Comparison of ENCODE assay signal across 8 cellular contexts in genomic region chr5:263275-263975, GRCh38. TPM values are rescaled to one million over a fixed set of nuclear protein-coding genes. Genes with fewer than 3 reads are reported as not detected.
A peak's percentile ranks its signal among the peaks of the same experiment; 100 is the strongest.
DNase-seq lines count a peak whose midpoint lies in the region; ATAC-seq, FAIRE-seq and TF ChIP-seq lines count a peak whose summit lies in the region.
"Not testable (repeated sequence)": the region's sequence is repeated elsewhere in the genome, so short reads cannot be mapped to it uniquely, and the experiment has no call there.

No MANE protein-coding gene starts in this region.

- CTCF ChIA-PET in AG04449 (lab: Yijun Ruan, JAX), result not testable (repeated sequence)

- not testable (repeated sequence) for H2AFZ ChIP-seq in mesenchymal stem cell (ENCODE audit: low read depth, low read length)

- DNase-seq in AG04449 (ENCODE audit: low read depth, low spot score) (peak; percentile 88), H54 (ENCODE audit: insufficient read length, low spot score) (peak; percentile 38), RCC 7860 (ENCODE audit: low spot score) (peak; percentile 83), amniotic epithelial cell (ENCODE audit: low read depth) (peak; percentile 97), epithelial cell of esophagus (ENCODE audit: low read depth) (peak; percentile 60), mesenchymal stem cell (peak; percentile 95)
- DNase-seq in heart right ventricle, result not testable (repeated sequence)

- H3K27ac ChIP-seq in heart right ventricle (peak overlapping the region in 9 of 10 donors; percentile 18 to 78 (median 52)), mesenchymal stem cell (ENCODE audit: low read length, poor library complexity, severe bottlenecking) (peak overlapping the region; percentile 77)

- H3K4me1 ChIP-seq in heart right ventricle (peaks cover 0 to 17% (median 5%) of the 10 kb centered on the region in 9 donors), mesenchymal stem cell (ENCODE audit: control insufficient read depth, insufficient read depth, low read depth, low read length) (peaks cover 11% of the 10 kb centered on the region), skeletal muscle satellite cell (ENCODE audit: control insufficient read depth, insufficient read depth, low read length) (peaks cover 34% of the 10 kb centered on the region)

- H4K91ac ChIP-seq in mesenchymal stem cell (ENCODE audit: low read length), result not testable (repeated sequence)

- not testable (repeated sequence) for TF ChIP-seq CTCF in AG04449 (IDR thresholded peaks at IDR 0.05; ENCODE audit: insufficient read depth, low read length, missing control alignments); epithelial cell of esophagus (IDR thresholded peaks at IDR 0.05; ENCODE audit: insufficient read depth, low read depth, low read length, missing control alignments); heart right ventricle (IDR thresholded peaks at IDR 0.05)

- H3K79me1 ChIP-seq in mesenchymal stem cell (replicated peaks; ENCODE audit: low read length, poor library complexity, severe bottlenecking), result not testable (repeated sequence)

- H3K36me3 ChIP-seq in heart right ventricle (peaks cover 0 to 48% (median 10%) of the 10 kb centered on the region in 9 donors), mesenchymal stem cell (ENCODE audit: control insufficient read depth in 1 of 2, insufficient read depth in 2 of 2, low read depth in 1 of 2, low read length in 2 of 2) (peaks cover 5 to 36% of the 10 kb centered on the region in 2 experiments), skeletal muscle satellite cell (ENCODE audit: insufficient read depth, low read length) (peaks cover 21% of the 10 kb centered on the region)

- not testable (repeated sequence) for H3K23ac ChIP-seq in mesenchymal stem cell (ENCODE audit: low read length in 2 of 2)

- intact Hi-C loops in heart right ventricle (cut with DNase I), result not testable (repeated sequence)

- H2BK12ac ChIP-seq in mesenchymal stem cell (ENCODE audit: low read length in 2 of 2), result not testable (repeated sequence)

- POLR2A ChIA-PET in AG04449 (lab: Yijun Ruan, JAX), result not testable (repeated sequence)

- H3K14ac ChIP-seq in mesenchymal stem cell (ENCODE audit: low read length in 2 of 2), result not testable (repeated sequence)

- 54 to 59% methylated on average over 9 of the region's 9 CpGs for WGBS in heart right ventricle, 2 donors
- 6% methylated on average over 8 of the region's 9 CpGs for WGBS in mesenchymal stem cell

- not testable (repeated sequence) for H3K4me3 ChIP-seq in AG04449 (ENCODE audit: low read depth, low read length); epithelial cell of esophagus (ENCODE audit: low read length); heart right ventricle; mesenchymal stem cell (ENCODE audit: insufficient read depth in 1 of 2, low read depth in 1 of 2, low read length in 2 of 2); skeletal muscle satellite cell (ENCODE audit: low read length)

- H3K9me3 ChIP-seq in heart right ventricle; mesenchymal stem cell (ENCODE audit: control insufficient read depth, low read length); skeletal muscle satellite cell (replicated peaks; ENCODE audit: low read length): not testable (repeated sequence)

- not testable (repeated sequence) for FAIRE-seq in H54 (lab: Jason Lieb, UNC)
- FAIRE-seq in RCC 7860 (lab: Jason Lieb, UNC), result peak; percentile 68

- H3K4me2 ChIP-seq in mesenchymal stem cell (ENCODE audit: low read length, poor library complexity, severe bottlenecking), result not testable (repeated sequence)
- H3K4me2 ChIP-seq in skeletal muscle satellite cell (ENCODE audit: low read length), result peak overlapping the region; percentile 28

- H2BK120ac ChIP-seq in mesenchymal stem cell (ENCODE audit: low read depth, low read length), result not testable (repeated sequence)

- H2BK15ac ChIP-seq in mesenchymal stem cell (ENCODE audit: low read depth, poor library complexity, severe bottlenecking), result not testable (repeated sequence)

- H3K9ac ChIP-seq in mesenchymal stem cell (ENCODE audit: low read length) (peak overlapping the region; percentile 65), skeletal muscle satellite cell (ENCODE audit: low read depth, low read length) (peak overlapping the region; percentile 67)

- not testable (repeated sequence) for H3K4ac ChIP-seq in mesenchymal stem cell (ENCODE audit: low read depth in 1 of 2, low read length in 2 of 2)

- peak; percentile 56 to 91 (median 86) for ATAC-seq in heart right ventricle

- H2BK5ac ChIP-seq in mesenchymal stem cell (ENCODE audit: low read depth, low read length, poor library complexity, severe bottlenecking), result not testable (repeated sequence)

- H4K8ac ChIP-seq in mesenchymal stem cell (ENCODE audit: low read length), result not testable (repeated sequence)

- not testable (repeated sequence) for H3K18ac ChIP-seq in mesenchymal stem cell (ENCODE audit: low read depth in 1 of 2, low read length in 2 of 2)

- TF ChIP-seq POLR2A in H54 (IDR thresholded peaks at IDR 0.05; ENCODE audit: low read depth, low read length), result not testable (repeated sequence)

- not testable (repeated sequence) for H3K27me3 ChIP-seq in heart right ventricle; mesenchymal stem cell (ENCODE audit: control insufficient read depth in 1 of 2, insufficient read depth in 1 of 2, low read length in 2 of 2); skeletal muscle satellite cell (ENCODE audit: control insufficient read depth, insufficient read depth, low read length)

- H2AK5ac ChIP-seq in mesenchymal stem cell (ENCODE audit: low read length, severe bottlenecking), result not testable (repeated sequence)

RNA-seq across cellular contexts. Expression of gene PDCD6, which starts 8.0 kb away (rescaled TPM):
- 10 to 100 TPM; 27.6 to 42.9 (median 35.6) TPM for total RNA-seq in heart right ventricle
- 10 to 100 TPM; 51.2 to 85.9 TPM for polyA plus RNA-seq in heart right ventricle
- polyA plus RNA-seq in mesenchymal stem cell (2013, experiment 1 of 2), result 71.0 TPM
- 74.3 TPM for polyA plus RNA-seq in mesenchymal stem cell (2013, experiment 2 of 2)
- total RNA-seq in skeletal muscle satellite cell (2012; rRNA removed), result 96.1 and 105 TPM in 2 replicates

RNA-seq across cellular contexts. Expression of gene SDHA, which starts 45.3 kb away (rescaled TPM):
- 100 to 1,000 TPM; 557 to 897 (median 823) TPM for total RNA-seq in heart right ventricle
- 100 to 1,000 TPM; 317 to 636 TPM for polyA plus RNA-seq in heart right ventricle
- 101 TPM for polyA plus RNA-seq in mesenchymal stem cell (2013, experiment 1 of 2)
- 110 TPM for polyA plus RNA-seq in mesenchymal stem cell (2013, experiment 2 of 2)
- 82.1 and 90.5 TPM in 2 replicates for total RNA-seq in skeletal muscle satellite cell (2012; rRNA removed)

RNA-seq across cellular contexts. Expression of gene CCDC127, which starts 45.5 kb away (rescaled TPM):
- total RNA-seq in heart right ventricle, result 10 to 100 TPM in 1 of 10 donors, 1 to 10 TPM in 9; 5.0 to 10.4 (median 7.7) TPM
- 1 to 10 TPM; 3.8 to 4.3 TPM for polyA plus RNA-seq in heart right ventricle
- 3.9 TPM for polyA plus RNA-seq in mesenchymal stem cell (2013, experiment 1 of 2)
- 3.8 TPM for polyA plus RNA-seq in mesenchymal stem cell (2013, experiment 2 of 2)
- 2.3 and 4.2 TPM in 2 replicates for total RNA-seq in skeletal muscle satellite cell (2012; rRNA removed)

RNA-seq across cellular contexts. Expression of gene AHRR, which starts 58.1 kb away (rescaled TPM):
- 1 to 10 TPM in 1 of 10 donors, under 1 TPM in 7, not detected in 2; 0.07 to 1.2 (median 0.46) TPM for total RNA-seq in heart right ventricle
- polyA plus RNA-seq in heart right ventricle, result under 1 TPM; 0.07 to 0.15 TPM
- polyA plus RNA-seq in mesenchymal stem cell (2013, experiment 1 of 2), result 12.1 TPM
- polyA plus RNA-seq in mesenchymal stem cell (2013, experiment 2 of 2), result 12.0 TPM
- 8.1 and 9.8 TPM in 2 replicates for total RNA-seq in skeletal muscle satellite cell (2012; rRNA removed)
